In genomic region chr20:53939554-53940355, GRCh38 we compare ENCODE assay signal across 8 cellular contexts.
DNase-seq lines count a peak whose midpoint lies in the region; ATAC-seq, FAIRE-seq and TF ChIP-seq lines count a peak whose summit lies in the region.

No MANE protein-coding gene starts in this region.

- intact Hi-C loops in HepG2 (cut with micrococcal nuclease; ENCODE audit: unreplicated experiment) = loop anchor here (1.0 to 2.0 kb wide), 5 partner anchors 201 to 526 kb away; no protein-coding TSS in a partner anchor

- no peak overlapping the region for H3K27ac ChIP-seq in 22Rv1
- peak overlapping the region; percentile 16 to 82 for H3K27ac ChIP-seq in coronary artery
- H3K27ac ChIP-seq in HepG2 (ENCODE audit: extremely low read length, insufficient read depth, low read length) = no peak overlapping the region

- peak; percentile 95 for TF ChIP-seq RAD21 in HepG2 (CRISPR knock-in tag; IDR thresholded peaks at IDR 0.05)

- no peak for TF ChIP-seq EP300 in HepG2 (IDR thresholded peaks at IDR 0.05; ENCODE audit: low read depth in 2 of 2, low read length in 2 of 2)
- TF ChIP-seq EP300 in HepG2 (CRISPR knock-in tag; IDR thresholded peaks at IDR 0.05; ENCODE audit: borderline replicate concordance) = no peak

- peak; percentile 68 for DNase-seq in GM13976 (ENCODE audit: low spot score)
- DNase-seq in NCI-H2171 treated with DMSO at 0.1 percent for 48 hours (lab: John Stamatoyannopoulos, UW) = peak; percentile 93
- DNase-seq in activated CD4-positive, CD25-positive, alpha-beta regulatory T cell treated with anti-CD3 and anti-CD28 coated beads, Interleukin-2, amount 50 U/mL, for 72 hours = peak; percentile 62
- peak; percentile 84 for DNase-seq in coronary artery (ENCODE audit: low spot score)
- DNase-seq in HepG2 (ENCODE audit: low spot score) = peak; percentile 95
- DNase-seq in stimulated activated CD4-positive, alpha-beta T cell treated with anti-CD3 and anti-CD28 coated beads, Interleukin-4, amount 100 ng/mL, for 24 hours = peak; percentile 78

- no TSS peak for BruUV-seq in HepG2 (replicated peaks; lab: Mats Ljungman, UMichigan)

- peak; percentile 85 for TF ChIP-seq CTCF in 22Rv1 (IDR thresholded peaks at IDR 0.05)
- TF ChIP-seq CTCF in GM13976 (IDR thresholded peaks at IDR 0.05; ENCODE audit: borderline replicate concordance, control extremely low read depth, extremely low read depth, insufficient read depth, missing control alignments) = peak; percentile 81
- no peak for TF ChIP-seq CTCF in coronary artery (IDR thresholded peaks at IDR 0.05)
- peak; percentile 94 for TF ChIP-seq CTCF in HepG2 (CRISPR knock-in tag; IDR thresholded peaks at IDR 0.05)

- peak; percentile 95 for FAIRE-seq in HepG2 (lab: Jason Lieb, UNC)

- no peaks in the 10 kb centered on the region for H3K9me3 ChIP-seq in HepG2 (ENCODE audit: low read length)

- no peaks in the 10 kb centered on the region; a peak in 1 of 5 replicates for H3K27me3 ChIP-seq in HepG2 (ENCODE audit: control insufficient read depth in 1 of 2, insufficient read depth in 2 of 2, low read length in 2 of 2)

- WGBS in HepG2 (ENCODE audit: low lambda C conversion rate) = 4% methylated on average over 7 of the region's 7 CpGs

- H4K20me1 ChIP-seq in HepG2 (ENCODE audit: insufficient read depth, low read length) = no peaks in the 10 kb centered on the region

- no peak for TF ChIP-seq POLR2A in HepG2 (IDR thresholded peaks at IDR 0.05; ENCODE audit: insufficient read depth in 1 of 2, low read depth in 2 of 2, low read length in 2 of 2)

- peak overlapping the region; percentile 64 for H3K4me2 ChIP-seq in HepG2 (ENCODE audit: low read depth, low read length)

- H2AFZ ChIP-seq in HepG2 (ENCODE audit: low read length) = peak overlapping the region; percentile 9

- H3K4me3 ChIP-seq in coronary artery (peak overlapping the region; percentile 14), HepG2 (replicated peaks in 1 of 3; ENCODE audit: insufficient read depth in 1 of 3, low read depth in 2 of 3, low read length in 3 of 3) (no peak overlapping the region; a peak in 1 of 6 replicates)

- ATAC-seq in HG02981 (IDR thresholded peaks at IDR 0.05; ENCODE audit: unreplicated experiment) (peak; percentile 68), HepG2 (peak; percentile 91)

- CTCF ChIA-PET in HepG2 (lab: Yijun Ruan, JAX; ENCODE audit: low intra/inter-chr PET ratio, low total read pairs) = interaction anchor here (1.1 to 7.4 kb wide), 7 partner anchors 24 to 1192 kb away, joined by 3 to 107 read pairs (median 7); no protein-coding TSS in a partner anchor

- no peaks in the 10 kb centered on the region for H3K36me3 ChIP-seq in HepG2 (replicated peaks in 1 of 2; ENCODE audit: control insufficient read depth in 1 of 2, insufficient read depth in 2 of 2, low read length in 2 of 2)

- no peaks in the 10 kb centered on the region for H3K79me2 ChIP-seq in HepG2 (ENCODE audit: insufficient read depth, low read length)

- POLR2A ChIA-PET in HepG2 (lab: Yijun Ruan, JAX) = interaction anchor here (0.7 to 2.6 kb wide), 16 partner anchors 13 to 392 kb away, joined by 3 to 17 read pairs (median 4); partner anchors contain the start of gene ZNF217

- in situ Hi-C loops in GM13976 (cut with MboI; ENCODE audit: low sequenced_read_pairs, unreplicated experiment) (loop anchor here (10.0 to 25.0 kb wide), 2 partner anchors 352 to 525 kb away; partner anchors contain the start of gene ZNF217), HepG2 (cut with HindIII; ENCODE audit: extremely low pct_ligation_motif_present, low pct_unique_long_range_greater_than_20kb) (loop anchor here (5.0 kb wide), 3 partner anchors 258 to 527 kb away; no protein-coding TSS in a partner anchor)

- H3K4me1 ChIP-seq in HepG2 (ENCODE audit: insufficient read depth, low read length) = peaks cover 83% of the 10 kb centered on the region

- no peak overlapping the region for H3K9ac ChIP-seq in HepG2 (ENCODE audit: insufficient read depth, low read depth, low read length)

TF ChIP-seq in HepG2, 621 proteins besides CTCF, POLR2A, EP300 and RAD21 (continues in another document):
- TF ChIP-seq RORA (CRISPR knock-in tag; IDR thresholded peaks at IDR 0.05) (no peak), KAT8 (CRISPR knock-in tag; IDR thresholded peaks at IDR 0.05) (peak; percentile 89), ZNF563 (CRISPR knock-in tag; IDR thresholded peaks at IDR 0.05) (no peak), ZC3H13 (CRISPR knock-in tag; IDR thresholded peaks at IDR 0.05) (no peak), PRDM15 (CRISPR knock-in tag; IDR thresholded peaks at IDR 0.05) (no peak), DZIP1 (CRISPR knock-in tag; IDR thresholded peaks at IDR 0.05) (no peak), PCBP2 (optimal IDR thresholded peaks at IDR 0.05; ENCODE audit: low read depth, low read length, poor library complexity, severe bottlenecking) (no peak), KDM3A (CRISPR knock-in tag; IDR thresholded peaks at IDR 0.05; ENCODE audit: low read depth) (no peak), ZNF224 (CRISPR knock-in tag; IDR thresholded peaks at IDR 0.05) (no peak), DNMT3B (CRISPR knock-in tag; conservative IDR thresholded peaks at IDR 0.05) (peak; percentile 91), CBX2 (IDR thresholded peaks at IDR 0.05; ENCODE audit: low read depth, low read length) (no peak), CBX2 (CRISPR knock-in tag; IDR thresholded peaks at IDR 0.05; ENCODE audit: low read depth) (no peak), ZNF143 (CRISPR knock-in tag; IDR thresholded peaks at IDR 0.05) (no peak), THAP11 (CRISPR knock-in tag; IDR thresholded peaks at IDR 0.05) (peak; percentile 57), ZNF326 (CRISPR knock-in tag; IDR thresholded peaks at IDR 0.05; ENCODE audit: borderline replicate concordance) (no peak), SAP130 (CRISPR knock-in tag; IDR thresholded peaks at IDR 0.05; ENCODE audit: low read depth) (peak; percentile 73), ADNP (CRISPR knock-in tag; IDR thresholded peaks at IDR 0.05) (no peak), ZFP90 (CRISPR knock-in tag; IDR thresholded peaks at IDR 0.05; ENCODE audit: borderline replicate concordance) (0 out of 2 replicates have a peak, but pooled peaks have one; percentile 17), ZNF816 (CRISPR knock-in tag; IDR thresholded peaks at IDR 0.05; ENCODE audit: borderline replicate concordance) (no peak)
- TF ChIP-seq, protein P1, sequence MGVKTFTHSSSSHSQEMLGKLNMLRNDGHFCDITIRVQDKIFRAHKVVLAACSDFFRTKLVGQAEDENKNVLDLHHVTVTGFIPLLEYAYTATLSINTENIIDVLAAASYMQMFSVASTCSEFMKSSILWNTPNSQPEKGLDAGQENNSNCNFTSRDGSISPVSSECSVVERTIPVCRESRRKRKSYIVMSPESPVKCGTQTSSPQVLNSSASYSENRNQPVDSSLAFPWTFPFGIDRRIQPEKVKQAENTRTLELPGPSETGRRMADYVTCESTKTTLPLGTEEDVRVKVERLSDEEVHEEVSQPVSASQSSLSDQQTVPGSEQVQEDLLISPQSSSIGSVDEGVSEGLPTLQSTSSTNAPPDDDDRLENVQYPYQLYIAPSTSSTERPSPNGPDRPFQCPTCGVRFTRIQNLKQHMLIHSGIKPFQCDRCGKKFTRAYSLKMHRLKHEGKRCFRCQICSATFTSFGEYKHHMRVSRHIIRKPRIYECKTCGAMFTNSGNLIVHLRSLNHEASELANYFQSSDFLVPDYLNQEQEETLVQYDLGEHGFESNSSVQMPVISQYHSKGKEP (CRISPR knock-in tag; IDR thresholded peaks at IDR 0.05) = 0 out of 2 replicates have a peak, but pooled peaks have one; percentile 38

Comparison
In these comparisons a context has a peak if more than half of its experiments do, and no peak if none do; other contexts are left out.
1. H3K27ac ChIP-seq: peak in coronary artery (2 of 2); none in 22Rv1 (single experiment) and HepG2 (single experiment).
2. Peak in every context shown above with its lines, with median percentiles within 50 percentile points of each other: DNase-seq.